Comparison of ENCODE assay signal across 8 cellular contexts in genomic region chr18:7221424-7222155, GRCh38. TPM values are rescaled to one million over a fixed set of nuclear protein-coding genes. Genes with fewer than 3 reads are reported as not detected.
DNase-seq lines count a peak whose midpoint lies in the region; ATAC-seq, FAIRE-seq and TF ChIP-seq lines count a peak whose summit lies in the region.

No MANE protein-coding gene starts in this region.

- POLR2A ChIA-PET in HEK293T (lab: Yijun Ruan, JAX) = interaction anchor here (0.6 kb wide), 1 partner anchor 1774 kb away, joined by 3 read pairs; no protein-coding TSS in a partner anchor
- POLR2A ChIA-PET in CD4-positive, alpha-beta T cell (lab: Charles Lee) = no interaction called here

- TF ChIP-seq CTCF in astrocyte of the spinal cord (IDR thresholded peaks at IDR 0.05; ENCODE audit: low read depth, low read length) (peak; percentile 91), kidney (IDR thresholded peaks at IDR 0.05; ENCODE audit: borderline replicate concordance, extremely low read depth, insufficient read depth) (peak; percentile 56)
- TF ChIP-seq CTCF in CD4-positive, alpha-beta T cell (IDR thresholded peaks at IDR 0.05) = no peak

- peak; percentile 4 for DNase-seq in CMK (ENCODE audit: low read depth)
- peak; percentile 53 for DNase-seq in HEK293T (ENCODE audit: extremely low spot score)
- DNase-seq in NCI-H446 (lab: John Stamatoyannopoulos, UW) = peak; percentile 22 to 45
- DNase-seq in astrocyte of the spinal cord (ENCODE audit: low read depth, low spot score) = peak; percentile 66
- DNase-seq in kidney = no peak
- no peak for DNase-seq in CD4-positive, alpha-beta T cell

- intact Hi-C loops in kidney (cut with DNase I) = no loop called here
- intact Hi-C loops in CD4-positive, alpha-beta T cell (cut with DNase I, micrococcal nuclease) = no loop called here

- CTCF ChIA-PET in HEK293T (lab: Yijun Ruan, JAX) = no interaction called here
- CTCF ChIA-PET in CD4-positive, alpha-beta T cell (lab: Charles Lee) = no interaction called here

- H3K36me3 Mint-ChIP-seq in CD4-positive, alpha-beta T cell (ENCODE audit: low read depth) = no peaks in the 10 kb centered on the region

- no peak overlapping the region for H3K4me3 ChIP-seq in astrocyte of the spinal cord (ENCODE audit: low read depth, low read length)
- no peak overlapping the region for H3K4me3 ChIP-seq in kidney (ENCODE audit: low read length in 2 of 2)

- ATAC-seq in CD4-positive, alpha-beta T cell (ENCODE audit: poor library complexity) = no peak
- ATAC-seq in HG02642 (IDR thresholded peaks at IDR 0.05; ENCODE audit: poor library complexity, unreplicated experiment) (no peak), GM19452 (IDR thresholded peaks at IDR 0.05; ENCODE audit: unreplicated experiment) (no peak)

- no peaks in the 10 kb centered on the region for H3K4me1 ChIP-seq in kidney (ENCODE audit: control insufficient read depth in 1 of 2, insufficient read depth in 1 of 2, low read depth in 1 of 2, low read length in 2 of 2)

- H3K9me3 Mint-ChIP-seq in CD4-positive, alpha-beta T cell = peaks cover 2% of the 10 kb centered on the region

- H3K36me3 ChIP-seq in kidney (ENCODE audit: control insufficient read depth in 1 of 2, insufficient read depth in 2 of 2, low read length in 2 of 2) = no peaks in the 10 kb centered on the region

- in situ Hi-C loops in astrocyte of the spinal cord (cut with HindIII; ENCODE audit: low sequenced_read_pairs) = no loop called here

- H3K9me3 ChIP-seq in kidney (ENCODE audit: control insufficient read depth in 1 of 2, low read length in 2 of 2) = no peaks in the 10 kb centered on the region
- H3K9me3 ChIP-seq in CD4-positive, alpha-beta T cell (ENCODE audit: control insufficient read depth, low read length) = no peaks in the 10 kb centered on the region

- H3K27ac Mint-ChIP-seq in CD4-positive, alpha-beta T cell = no peak overlapping the region

- H3K27ac ChIP-seq in kidney (ENCODE audit: low read depth in 2 of 2, low read length in 2 of 2) = no peak overlapping the region
- H3K27ac ChIP-seq in CD4-positive, alpha-beta T cell (ENCODE audit: low read depth, low read length) = no peak overlapping the region

- H3K27me3 ChIP-seq in CD4-positive, alpha-beta T cell (ENCODE audit: control insufficient read depth, insufficient read depth, low read length) = no peaks in the 10 kb centered on the region

- H3K4me3 Mint-ChIP-seq in CD4-positive, alpha-beta T cell = no peak overlapping the region

- peaks cover 13% of the 10 kb centered on the region for H3K27me3 Mint-ChIP-seq in CD4-positive, alpha-beta T cell

- H3K9ac ChIP-seq in kidney (ENCODE audit: low read length in 2 of 2) = no peak overlapping the region

- no peak for FAIRE-seq in kidney (lab: Jason Lieb, UNC)

- no peaks in the 10 kb centered on the region for H3K4me1 Mint-ChIP-seq in CD4-positive, alpha-beta T cell (ENCODE audit: low read depth)

TF ChIP-seq in HEK293T, 16 proteins besides CTCF, POLR2A, EP300 and RAD21:
- TF ChIP-seq ZNF384 (IDR thresholded peaks at IDR 0.05) (no peak), TARDBP (IDR thresholded peaks at IDR 0.05) (no peak), FOXA1 (IDR thresholded peaks at IDR 0.05) (no peak), SP1 (IDR thresholded peaks at IDR 0.05) (no peak), NFRKB (IDR thresholded peaks at IDR 0.05) (no peak), HDGF (IDR thresholded peaks at IDR 0.05; ENCODE audit: borderline replicate concordance) (no peak), FOXK2 (IDR thresholded peaks at IDR 0.05) (no peak)

RNA-seq across cellular contexts. Expression of gene LRRC30, which starts 9.3 kb away (rescaled TPM):
- total RNA-seq in kidney = not detected
- polyA plus RNA-seq in kidney (ENCODE audit: insufficient read depth, low read depth, low replicate concordance) = not detected
- not detected for total RNA-seq in CD4-positive, alpha-beta T cell

Comparison
In these comparisons a context has a peak if more than half of its experiments do, and no peak if none do; other contexts are left out.
1. DNase-seq: peak in CMK (single experiment), HEK293T (single experiment), NCI-H446 (2 of 2) and astrocyte of the spinal cord (single experiment); none in kidney (single experiment) and CD4-positive, alpha-beta T cell (0 of 10).